Comparison of ENCODE assay signal across 19 cellular contexts in genomic region chr3:6733699-6734394, GRCh38.
DNase-seq lines count a peak whose midpoint lies in the region; ATAC-seq and TF ChIP-seq lines count a peak whose summit lies in the region.
"Had no signal": no experiment of that assay in that cellular context is flagged by ENCODE, and none has a peak within 500 bp of the region (broad histone marks: within the 10 kb centered on the region; RNA-seq: fewer than 3 reads in every experiment).

No MANE protein-coding gene starts in this region.

- no peaks in the 10 kb centered on the region for H3K4me1 Mint-ChIP-seq in endothelial cell (ENCODE audit: unreplicated experiment)
- H3K4me1 Mint-ChIP-seq: CD4-positive, alpha-beta memory T cell had no signal

- peaks cover 11% of the 10 kb centered on the region for H3K9me3 Mint-ChIP-seq in endothelial cell (ENCODE audit: unreplicated experiment)

- H3K4me3 Mint-ChIP-seq in endothelial cell (ENCODE audit: unreplicated experiment) = no peak overlapping the region
- H3K4me3 Mint-ChIP-seq: CD4-positive, alpha-beta memory T cell had no signal

- 96 to 97% methylated on average over 5 of the region's 5 CpGs for WGBS in thyroid gland, 2 donors

- no peak for TF ChIP-seq POLR2A in thyroid gland (IDR thresholded peaks at IDR 0.05)

- no peaks in the 10 kb centered on the region for H3K27me3 ChIP-seq in thyroid gland

- peaks cover 2% of the 10 kb centered on the region for H3K27me3 Mint-ChIP-seq in endothelial cell (ENCODE audit: unreplicated experiment)
- H3K27me3 Mint-ChIP-seq: CD4-positive, alpha-beta memory T cell had no signal

- no peak overlapping the region for H3K27ac Mint-ChIP-seq in endothelial cell (ENCODE audit: unreplicated experiment)
- H3K27ac Mint-ChIP-seq: CD4-positive, alpha-beta memory T cell had no signal

- ATAC-seq in left colon = peak; percentile 58
- ATAC-seq: A549 had no signal

- no peaks in the 10 kb centered on the region for H3K4me1 ChIP-seq in thyroid gland
- H3K4me1 ChIP-seq: A549, HAP-1 had no signal

- TF ChIP-seq CTCF in thyroid gland (IDR thresholded peaks at IDR 0.05) = no peak
- TF ChIP-seq CTCF in endothelial cell (IDR thresholded peaks at IDR 0.05; ENCODE audit: unreplicated experiment) = no peak

- no peak overlapping the region for H3K27ac ChIP-seq in thyroid gland
- H3K27ac ChIP-seq: A549 had no signal

- H3K36me3 ChIP-seq in thyroid gland = no peaks in the 10 kb centered on the region
- H3K36me3 ChIP-seq: HAP-1 had no signal

- H3K36me3 Mint-ChIP-seq in endothelial cell (ENCODE audit: low read depth, unreplicated experiment) = no peaks in the 10 kb centered on the region
- H3K36me3 Mint-ChIP-seq: CD4-positive, alpha-beta memory T cell had no signal

- no peak overlapping the region for H3K4me3 ChIP-seq in thyroid gland (replicated peaks in 1 of 3)
- H3K4me3 ChIP-seq: A549, HAP-1 had no signal

- intact Hi-C loops in left colon (cut with DNase I, micrococcal nuclease) (no loop called here), thyroid gland (cut with DNase I) (no loop called here)

- no peaks in the 10 kb centered on the region for H3K9me3 ChIP-seq in thyroid gland
- H3K9me3 ChIP-seq: A549, HAP-1 had no signal

- DNase-seq in HuH-7 (ENCODE audit: low spot score) (peak; percentile 46), OCI-M1 (lab: John Stamatoyannopoulos, UW) (peak; percentile 78), left colon (no peak), Ammon's horn (ENCODE audit: low spot score) (no peak), thyroid gland (no peak), endothelial cell (ENCODE audit: low spot score) (no peak)
- DNase-seq: 8988T; ACHN; AML-193; C1 segment of cervical spinal cord; Calu3; CD4-positive, alpha-beta memory T cell; COR-L47; DMS53; DMS79 treated with DMSO at 0.1 percent for 48 hours; GF-D8; GOT3 had no signal

Comparison
In these comparisons a context has a peak if more than half of its experiments do, and no peak if none do; other contexts are left out.
1. DNase-seq: peak in HuH-7 (single experiment) and OCI-M1 (single experiment); none in left colon (0 of 2), Ammon's horn (single experiment), thyroid gland (0 of 2) and endothelial cell (single experiment).